In the genomic region with DNA sequence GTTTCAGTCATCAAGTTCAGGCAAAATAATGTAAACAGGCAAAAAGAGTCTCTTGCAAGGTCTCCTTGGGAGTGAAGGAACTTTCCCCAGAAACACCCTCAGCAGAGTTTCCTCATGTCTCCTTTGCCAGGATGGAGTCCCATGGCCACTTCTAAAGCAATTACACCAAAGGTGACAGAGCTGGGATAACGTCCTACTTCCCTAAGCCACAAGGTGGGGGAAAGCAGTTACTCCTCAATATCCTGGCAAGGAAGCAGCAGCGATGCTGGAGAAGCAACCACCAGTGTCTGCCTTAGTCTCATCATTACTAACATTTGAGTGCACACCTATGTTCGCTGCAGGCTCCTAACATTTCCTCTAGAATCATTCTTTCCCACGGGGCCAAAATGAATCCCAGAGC, we compare ENCODE assay signal across 1 cellular context.
TF ChIP-seq lines count a peak whose summit lies in the region.

No MANE protein-coding gene starts in this region.

TF ChIP-seq in HepG2, 621 proteins besides CTCF, POLR2A, EP300 and RAD21 (continued from another document):
- TF ChIP-seq, protein P1, sequence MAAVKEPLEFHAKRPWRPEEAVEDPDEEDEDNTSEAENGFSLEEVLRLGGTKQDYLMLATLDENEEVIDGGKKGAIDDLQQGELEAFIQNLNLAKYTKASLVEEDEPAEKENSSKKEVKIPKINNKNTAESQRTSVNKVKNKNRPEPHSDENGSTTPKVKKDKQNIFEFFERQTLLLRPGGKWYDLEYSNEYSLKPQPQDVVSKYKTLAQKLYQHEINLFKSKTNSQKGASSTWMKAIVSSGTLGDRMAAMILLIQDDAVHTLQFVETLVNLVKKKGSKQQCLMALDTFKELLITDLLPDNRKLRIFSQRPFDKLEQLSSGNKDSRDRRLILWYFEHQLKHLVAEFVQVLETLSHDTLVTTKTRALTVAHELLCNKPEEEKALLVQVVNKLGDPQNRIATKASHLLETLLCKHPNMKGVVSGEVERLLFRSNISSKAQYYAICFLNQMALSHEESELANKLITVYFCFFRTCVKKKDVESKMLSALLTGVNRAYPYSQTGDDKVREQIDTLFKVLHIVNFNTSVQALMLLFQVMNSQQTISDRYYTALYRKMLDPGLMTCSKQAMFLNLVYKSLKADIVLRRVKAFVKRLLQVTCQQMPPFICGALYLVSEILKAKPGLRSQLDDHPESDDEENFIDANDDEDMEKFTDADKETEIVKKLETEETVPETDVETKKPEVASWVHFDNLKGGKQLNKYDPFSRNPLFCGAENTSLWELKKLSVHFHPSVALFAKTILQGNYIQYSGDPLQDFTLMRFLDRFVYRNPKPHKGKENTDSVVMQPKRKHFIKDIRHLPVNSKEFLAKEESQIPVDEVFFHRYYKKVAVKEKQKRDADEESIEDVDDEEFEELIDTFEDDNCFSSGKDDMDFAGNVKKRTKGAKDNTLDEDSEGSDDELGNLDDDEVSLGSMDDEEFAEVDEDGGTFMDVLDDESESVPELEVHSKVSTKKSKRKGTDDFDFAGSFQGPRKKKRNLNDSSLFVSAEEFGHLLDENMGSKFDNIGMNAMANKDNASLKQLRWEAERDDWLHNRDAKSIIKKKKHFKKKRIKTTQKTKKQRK (IDR thresholded peaks at IDR 0.05; ENCODE audit: low read length), result no peak
- TF ChIP-seq ZNF83 (CRISPR knock-in tag; IDR thresholded peaks at IDR 0.05; ENCODE audit: borderline replicate concordance), result no peak
- TF ChIP-seq, protein P2, sequence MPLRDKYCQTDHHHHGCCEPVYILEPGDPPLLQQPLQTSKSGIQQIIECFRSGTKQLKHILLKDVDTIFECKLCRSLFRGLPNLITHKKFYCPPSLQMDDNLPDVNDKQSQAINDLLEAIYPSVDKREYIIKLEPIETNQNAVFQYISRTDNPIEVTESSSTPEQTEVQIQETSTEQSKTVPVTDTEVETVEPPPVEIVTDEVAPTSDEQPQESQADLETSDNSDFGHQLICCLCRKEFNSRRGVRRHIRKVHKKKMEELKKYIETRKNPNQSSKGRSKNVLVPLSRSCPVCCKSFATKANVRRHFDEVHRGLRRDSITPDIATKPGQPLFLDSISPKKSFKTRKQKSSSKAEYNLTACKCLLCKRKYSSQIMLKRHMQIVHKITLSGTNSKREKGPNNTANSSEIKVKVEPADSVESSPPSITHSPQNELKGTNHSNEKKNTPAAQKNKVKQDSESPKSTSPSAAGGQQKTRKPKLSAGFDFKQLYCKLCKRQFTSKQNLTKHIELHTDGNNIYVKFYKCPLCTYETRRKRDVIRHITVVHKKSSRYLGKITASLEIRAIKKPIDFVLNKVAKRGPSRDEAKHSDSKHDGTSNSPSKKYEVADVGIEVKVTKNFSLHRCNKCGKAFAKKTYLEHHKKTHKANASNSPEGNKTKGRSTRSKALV (CRISPR knock-in tag; IDR thresholded peaks at IDR 0.05), result no peak
- TF ChIP-seq, protein P3, sequence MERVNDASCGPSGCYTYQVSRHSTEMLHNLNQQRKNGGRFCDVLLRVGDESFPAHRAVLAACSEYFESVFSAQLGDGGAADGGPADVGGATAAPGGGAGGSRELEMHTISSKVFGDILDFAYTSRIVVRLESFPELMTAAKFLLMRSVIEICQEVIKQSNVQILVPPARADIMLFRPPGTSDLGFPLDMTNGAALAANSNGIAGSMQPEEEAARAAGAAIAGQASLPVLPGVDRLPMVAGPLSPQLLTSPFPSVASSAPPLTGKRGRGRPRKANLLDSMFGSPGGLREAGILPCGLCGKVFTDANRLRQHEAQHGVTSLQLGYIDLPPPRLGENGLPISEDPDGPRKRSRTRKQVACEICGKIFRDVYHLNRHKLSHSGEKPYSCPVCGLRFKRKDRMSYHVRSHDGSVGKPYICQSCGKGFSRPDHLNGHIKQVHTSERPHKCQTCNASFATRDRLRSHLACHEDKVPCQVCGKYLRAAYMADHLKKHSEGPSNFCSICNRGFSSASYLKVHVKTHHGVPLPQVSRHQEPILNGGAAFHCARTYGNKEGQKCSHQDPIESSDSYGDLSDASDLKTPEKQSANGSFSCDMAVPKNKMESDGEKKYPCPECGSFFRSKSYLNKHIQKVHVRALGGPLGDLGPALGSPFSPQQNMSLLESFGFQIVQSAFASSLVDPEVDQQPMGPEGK (CRISPR knock-in tag; IDR thresholded peaks at IDR 0.05), result no peak
- TF ChIP-seq, protein P4, sequence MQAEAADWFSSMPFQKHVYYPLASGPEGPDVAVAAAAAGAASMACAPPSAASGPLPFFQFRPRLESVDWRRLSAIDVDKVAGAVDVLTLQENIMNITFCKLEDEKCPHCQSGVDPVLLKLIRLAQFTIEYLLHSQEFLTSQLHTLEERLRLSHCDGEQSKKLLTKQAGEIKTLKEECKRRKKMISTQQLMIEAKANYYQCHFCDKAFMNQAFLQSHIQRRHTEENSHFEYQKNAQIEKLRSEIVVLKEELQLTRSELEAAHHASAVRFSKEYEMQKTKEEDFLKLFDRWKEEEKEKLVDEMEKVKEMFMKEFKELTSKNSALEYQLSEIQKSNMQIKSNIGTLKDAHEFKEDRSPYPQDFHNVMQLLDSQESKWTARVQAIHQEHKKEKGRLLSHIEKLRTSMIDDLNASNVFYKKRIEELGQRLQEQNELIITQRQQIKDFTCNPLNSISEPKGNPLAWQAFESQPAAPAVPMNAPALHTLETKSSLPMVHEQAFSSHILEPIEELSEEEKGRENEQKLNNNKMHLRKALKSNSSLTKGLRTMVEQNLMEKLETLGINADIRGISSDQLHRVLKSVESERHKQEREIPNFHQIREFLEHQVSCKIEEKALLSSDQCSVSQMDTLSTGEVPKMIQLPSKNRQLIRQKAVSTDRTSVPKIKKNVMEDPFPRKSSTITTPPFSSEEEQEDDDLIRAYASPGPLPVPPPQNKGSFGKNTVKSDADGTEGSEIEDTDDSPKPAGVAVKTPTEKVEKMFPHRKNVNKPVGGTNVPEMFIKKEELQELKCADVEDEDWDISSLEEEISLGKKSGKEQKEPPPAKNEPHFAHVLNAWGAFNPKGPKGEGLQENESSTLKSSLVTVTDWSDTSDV (CRISPR knock-in tag; IDR thresholded peaks at IDR 0.05), result no peak
- TF ChIP-seq ZNF891 (CRISPR knock-in tag; IDR thresholded peaks at IDR 0.05), result no peak
- TF ChIP-seq ZNF274 (CRISPR knock-in tag; IDR thresholded peaks at IDR 0.05), result no peak
TF ChIP-seq in HepG2: peak in this region for 0.
